In the genomic region with DNA sequence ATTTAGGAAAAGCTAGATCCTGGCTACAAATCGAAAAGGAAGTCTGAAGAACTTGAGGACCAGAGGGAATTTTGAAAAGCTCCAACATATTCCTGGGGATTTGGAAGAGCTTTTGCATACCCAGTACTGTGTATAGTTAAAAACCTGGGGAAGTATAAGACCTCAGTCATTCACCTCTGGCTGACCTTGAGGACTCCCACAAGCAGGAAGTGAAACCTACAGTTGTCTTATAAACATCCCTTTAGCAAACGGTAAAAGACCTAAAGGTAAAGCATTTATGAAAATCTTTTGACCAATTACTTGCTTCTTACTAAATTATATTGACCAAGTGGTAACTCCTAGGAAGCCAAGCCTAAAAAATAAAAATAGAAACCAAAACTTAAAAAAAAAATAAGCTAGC, we compare ENCODE assay signal across 1 cellular context.
TF ChIP-seq lines count a peak whose summit lies in the region.

No MANE protein-coding gene starts in this region.

TF ChIP-seq in GM23338, 12 proteins besides CTCF, POLR2A, EP300 and RAD21 (continued from another document):
- TF ChIP-seq, protein P1, sequence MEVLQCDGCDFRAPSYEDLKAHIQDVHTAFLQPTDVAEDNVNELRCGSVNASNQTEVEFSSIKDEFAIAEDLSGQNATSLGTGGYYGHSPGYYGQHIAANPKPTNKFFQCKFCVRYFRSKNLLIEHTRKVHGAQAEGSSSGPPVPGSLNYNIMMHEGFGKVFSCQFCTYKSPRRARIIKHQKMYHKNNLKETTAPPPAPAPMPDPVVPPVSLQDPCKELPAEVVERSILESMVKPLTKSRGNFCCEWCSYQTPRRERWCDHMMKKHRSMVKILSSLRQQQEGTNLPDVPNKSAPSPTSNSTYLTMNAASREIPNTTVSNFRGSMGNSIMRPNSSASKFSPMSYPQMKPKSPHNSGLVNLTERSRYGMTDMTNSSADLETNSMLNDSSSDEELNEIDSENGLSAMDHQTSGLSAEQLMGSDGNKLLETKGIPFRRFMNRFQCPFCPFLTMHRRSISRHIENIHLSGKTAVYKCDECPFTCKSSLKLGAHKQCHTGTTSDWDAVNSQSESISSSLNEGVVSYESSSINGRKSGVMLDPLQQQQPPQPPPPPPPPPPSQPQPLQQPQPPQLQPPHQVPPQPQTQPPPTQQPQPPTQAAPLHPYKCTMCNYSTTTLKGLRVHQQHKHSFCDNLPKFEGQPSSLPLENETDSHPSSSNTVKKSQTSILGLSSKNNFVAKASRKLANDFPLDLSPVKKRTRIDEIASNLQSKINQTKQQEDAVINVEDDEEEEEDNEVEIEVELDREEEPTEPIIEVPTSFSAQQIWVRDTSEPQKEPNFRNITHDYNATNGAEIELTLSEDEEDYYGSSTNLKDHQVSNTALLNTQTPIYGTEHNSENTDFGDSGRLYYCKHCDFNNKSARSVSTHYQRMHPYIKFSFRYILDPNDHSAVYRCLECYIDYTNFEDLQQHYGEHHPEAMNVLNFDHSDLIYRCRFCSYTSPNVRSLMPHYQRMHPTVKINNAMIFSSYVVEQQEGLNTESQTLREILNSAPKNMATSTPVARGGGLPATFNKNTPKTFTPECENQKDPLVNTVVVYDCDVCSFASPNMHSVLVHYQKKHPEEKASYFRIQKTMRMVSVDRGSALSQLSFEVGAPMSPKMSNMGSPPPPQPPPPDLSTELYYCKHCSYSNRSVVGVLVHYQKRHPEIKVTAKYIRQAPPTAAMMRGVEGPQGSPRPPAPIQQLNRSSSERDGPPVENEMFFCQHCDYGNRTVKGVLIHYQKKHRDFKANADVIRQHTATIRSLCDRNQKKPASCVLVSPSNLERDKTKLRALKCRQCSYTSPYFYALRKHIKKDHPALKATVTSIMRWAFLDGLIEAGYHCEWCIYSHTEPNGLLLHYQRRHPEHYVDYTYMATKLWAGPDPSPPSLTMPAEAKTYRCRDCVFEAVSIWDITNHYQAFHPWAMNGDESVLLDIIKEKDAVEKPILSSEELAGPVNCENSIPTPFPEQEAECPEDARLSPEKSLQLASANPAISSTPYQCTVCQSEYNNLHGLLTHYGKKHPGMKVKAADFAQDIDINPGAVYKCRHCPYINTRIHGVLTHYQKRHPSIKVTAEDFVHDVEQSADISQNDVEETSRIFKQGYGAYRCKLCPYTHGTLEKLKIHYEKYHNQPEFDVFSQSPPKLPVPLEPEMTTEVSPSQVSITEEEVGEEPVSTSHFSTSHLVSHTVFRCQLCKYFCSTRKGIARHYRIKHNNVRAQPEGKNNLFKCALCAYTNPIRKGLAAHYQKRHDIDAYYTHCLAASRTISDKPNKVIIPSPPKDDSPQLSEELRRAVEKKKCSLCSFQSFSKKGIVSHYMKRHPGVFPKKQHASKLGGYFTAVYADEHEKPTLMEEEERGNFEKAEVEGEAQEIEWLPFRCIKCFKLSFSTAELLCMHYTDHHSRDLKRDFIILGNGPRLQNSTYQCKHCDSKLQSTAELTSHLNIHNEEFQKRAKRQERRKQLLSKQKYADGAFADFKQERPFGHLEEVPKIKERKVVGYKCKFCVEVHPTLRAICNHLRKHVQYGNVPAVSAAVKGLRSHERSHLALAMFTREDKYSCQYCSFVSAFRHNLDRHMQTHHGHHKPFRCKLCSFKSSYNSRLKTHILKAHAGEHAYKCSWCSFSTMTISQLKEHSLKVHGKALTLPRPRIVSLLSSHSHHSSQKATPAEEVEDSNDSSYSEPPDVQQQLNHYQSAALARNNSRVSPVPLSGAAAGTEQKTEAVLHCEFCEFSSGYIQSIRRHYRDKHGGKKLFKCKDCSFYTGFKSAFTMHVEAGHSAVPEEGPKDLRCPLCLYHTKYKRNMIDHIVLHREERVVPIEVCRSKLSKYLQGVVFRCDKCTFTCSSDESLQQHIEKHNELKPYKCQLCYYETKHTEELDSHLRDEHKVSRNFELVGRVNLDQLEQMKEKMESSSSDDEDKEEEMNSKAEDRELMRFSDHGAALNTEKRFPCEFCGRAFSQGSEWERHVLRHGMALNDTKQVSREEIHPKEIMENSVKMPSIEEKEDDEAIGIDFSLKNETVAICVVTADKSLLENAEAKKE (CRISPR knock-in tag; IDR thresholded peaks at IDR 0.05): no peak
- TF ChIP-seq POLR2AphosphoS5 (IDR thresholded peaks at IDR 0.05; ENCODE audit: low read depth) (no peak), EZH2phosphoT487 (IDR thresholded peaks at IDR 0.05; ENCODE audit: unreplicated experiment) (no peak), CREB1 (CRISPR knock-in tag; IDR thresholded peaks at IDR 0.05; ENCODE audit: low read depth) (no peak), EZH2 (IDR thresholded peaks at IDR 0.05; ENCODE audit: low read depth, unreplicated experiment) (no peak)
